28 cellular contexts compared by ENCODE assay signal in the genomic region with DNA sequence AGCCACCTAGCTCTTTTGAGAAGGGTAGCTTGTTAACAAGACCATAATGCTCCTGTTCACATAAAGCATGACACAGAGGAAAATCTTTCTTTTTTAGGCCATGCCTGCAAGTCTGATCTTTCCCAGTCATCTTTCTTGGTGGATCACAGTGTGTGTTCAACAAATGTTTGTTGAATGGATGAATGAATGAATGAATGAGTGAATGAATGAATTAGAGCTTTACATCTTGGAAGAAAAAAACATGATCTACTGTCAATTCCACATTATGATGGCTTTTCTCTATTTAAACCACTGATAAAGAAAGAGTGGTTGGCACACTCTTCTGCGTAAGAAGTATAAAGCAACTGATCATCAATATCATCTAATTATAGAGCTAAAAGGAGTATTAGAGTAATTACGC.
"Had no signal": no experiment of that assay in that cellular context is flagged by ENCODE, and none has a peak within 500 bp of the region (broad histone marks: within the 10 kb centered on the region; RNA-seq: fewer than 3 reads in every experiment).

No MANE protein-coding gene starts in this region.

- H3K4me1 ChIP-seq: colonic mucosa, esophagus muscularis mucosa, esophagus squamous epithelium, gastrocnemius medialis, gastroesophageal sphincter, heart left ventricle, heart right ventricle had no signal

- H3K4me3 Mint-ChIP-seq: dendritic cell treated with granulocyte-macrophage colony-stimulating factor and Interleukin-4, amounts not matched to agents 40 ng/mL and 50 ng/mL, for 4 days; effector memory CD8-positive, alpha-beta T cell; endodermal cell had no signal

- H3K4me3 ChIP-seq: colonic mucosa, dorsolateral prefrontal cortex, esophagus muscularis mucosa, esophagus squamous epithelium, gastrocnemius medialis, gastroesophageal sphincter, heart left ventricle, heart right ventricle had no signal

- ATAC-seq: effector memory CD8-positive, alpha-beta T cell; esophagus mucosa; foreskin keratinocyte; gastrocnemius medialis; gastroesophageal sphincter; heart left ventricle; heart right ventricle had no signal

- H3K27me3 Mint-ChIP-seq: dendritic cell treated with granulocyte-macrophage colony-stimulating factor and Interleukin-4, amounts not matched to agents 40 ng/mL and 50 ng/mL, for 4 days had no signal

- H3K27ac Mint-ChIP-seq: dendritic cell treated with granulocyte-macrophage colony-stimulating factor and Interleukin-4, amounts not matched to agents 40 ng/mL and 50 ng/mL, for 4 days; effector memory CD8-positive, alpha-beta T cell; endodermal cell had no signal

- H3K36me3 ChIP-seq: colonic mucosa, esophagus muscularis mucosa, esophagus squamous epithelium, gastrocnemius medialis, gastroesophageal sphincter, heart left ventricle, heart right ventricle had no signal

- DNase-seq: colonic mucosa; cortex of kidney; dermis blood vessel endothelial cell; dorsolateral prefrontal cortex; effector CD4-positive, alpha-beta T cell; effector CD8-positive, alpha-beta T cell; effector memory CD4-positive, alpha-beta T cell; effector memory CD8-positive, alpha-beta T cell; endodermal cell; erythroblast; esophagus squamous epithelium; foreskin fibroblast; foreskin keratinocyte; foreskin melanocyte; gastrocnemius medialis; glutamatergic neuron; head of caudate nucleus; heart left ventricle; heart right ventricle had no signal

- H3K9me3 Mint-ChIP-seq: dendritic cell treated with granulocyte-macrophage colony-stimulating factor and Interleukin-4, amounts not matched to agents 40 ng/mL and 50 ng/mL, for 4 days; effector memory CD8-positive, alpha-beta T cell; endodermal cell had no signal

- H3K27me3 ChIP-seq: colonic mucosa, dorsolateral prefrontal cortex, esophagus muscularis mucosa, gastrocnemius medialis, gastroesophageal sphincter, heart left ventricle, heart right ventricle had no signal

- H3K9me3 ChIP-seq: colonic mucosa, esophagus muscularis mucosa, esophagus squamous epithelium, gastrocnemius medialis, gastroesophageal sphincter, heart left ventricle, heart right ventricle had no signal

- FAIRE-seq: colon, endometrium, endothelial cell of umbilical vein, frontal cortex had no signal

- H3K27ac ChIP-seq: colonic mucosa, dorsolateral prefrontal cortex, epithelial cell of prostate, esophagus muscularis mucosa, esophagus squamous epithelium, foreskin keratinocyte, gastrocnemius medialis, gastroesophageal sphincter, heart left ventricle, heart right ventricle had no signal
